Comparison of ENCODE assay signal across 1 cellular context in genomic region chr2:42068571-42069178, GRCh38.
TF ChIP-seq lines count a peak whose summit lies in the region.

No MANE protein-coding gene starts in this region.

TF ChIP-seq in GM23338, 12 proteins besides CTCF, POLR2A, EP300 and RAD21:
- TF ChIP-seq REST (IDR thresholded peaks at IDR 0.05; ENCODE audit: unreplicated experiment) (no peak), CREB1 (CRISPR knock-in tag; IDR thresholded peaks at IDR 0.05; ENCODE audit: low read depth) (no peak), NANOG (IDR thresholded peaks at IDR 0.05; ENCODE audit: borderline replicate concordance) (no peak), JUNB (IDR thresholded peaks at IDR 0.05; ENCODE audit: unreplicated experiment) (no peak), ZNF114 (CRISPR knock-in tag; IDR thresholded peaks at IDR 0.05) (no peak), EZH2 (IDR thresholded peaks at IDR 0.05; ENCODE audit: low read depth, unreplicated experiment) (no peak), POLR2AphosphoS5 (IDR thresholded peaks at IDR 0.05; ENCODE audit: low read depth) (no peak), ETS1 (IDR thresholded peaks at IDR 0.05) (no peak), STAT1 (IDR thresholded peaks at IDR 0.05; ENCODE audit: unreplicated experiment) (no peak), ZNF331 (CRISPR knock-in tag; IDR thresholded peaks at IDR 0.05; ENCODE audit: low read depth) (no peak), EZH2phosphoT487 (IDR thresholded peaks at IDR 0.05; ENCODE audit: unreplicated experiment) (no peak), ZNF462 (CRISPR knock-in tag; IDR thresholded peaks at IDR 0.05) (no peak)
